13 cellular contexts compared by ENCODE assay signal in genomic region chr1:46757256-46757955, GRCh38. TPM values are rescaled to one million over a fixed set of nuclear protein-coding genes. Genes with fewer than 3 reads are reported as not detected.
DNase-seq lines count a peak whose midpoint lies in the region; ATAC-seq and TF ChIP-seq lines count a peak whose summit lies in the region.
"Had no signal": no experiment of that assay in that cellular context is flagged by ENCODE, and none has a peak within 500 bp of the region (broad histone marks: within the 10 kb centered on the region; RNA-seq: fewer than 3 reads in every experiment).

No MANE protein-coding gene starts in this region.

- H3K27ac Mint-ChIP-seq in stimulated activated naive CD8-positive, alpha-beta T cell treated with anti-CD3 and anti-CD28 coated beads, Interleukin-15, amount 100 ng/mL, for 72 hours: peak overlapping the region in 1 of 2 donors; percentile 12
- H3K27ac Mint-ChIP-seq: activated T-helper 1 cell treated with anti-CD3 and anti-CD28 coated beads, Interleukin-12 subunit alpha, Interleukin-12 subunit beta, Interleukin-2, Interleukin-4 antibody, amounts not matched to agents 30 ng/mL and 10 ng/mL and 1 ng/mL, durations not matched to agents 14 hours and 24 hours and 36 hours had no signal

- TF ChIP-seq POLR2A in stomach (IDR thresholded peaks at IDR 0.05): no peak

- TF ChIP-seq CTCF in LNCaP clone FGC (IDR thresholded peaks at IDR 0.05; ENCODE audit: control insufficient read depth, extremely low read depth, insufficient read depth): peak; percentile 1; the same call in 1 of the 2 replicates
- TF ChIP-seq CTCF in stomach (IDR thresholded peaks at IDR 0.05): no peak

- H3K27ac ChIP-seq in stomach: peak overlapping the region; percentile 44 to 67 (median 58)
- H3K27ac ChIP-seq: right lobe of liver had no signal

- no peaks in the 10 kb centered on the region for H3K9me3 Mint-ChIP-seq in stimulated activated naive CD8-positive, alpha-beta T cell treated with anti-CD3 and anti-CD28 coated beads, Interleukin-15, amount 100 ng/mL, for 72 hours
- H3K9me3 Mint-ChIP-seq: activated T-helper 1 cell treated with anti-CD3 and anti-CD28 coated beads, Interleukin-12 subunit alpha, Interleukin-12 subunit beta, Interleukin-2, Interleukin-4 antibody, amounts not matched to agents 30 ng/mL and 10 ng/mL and 1 ng/mL, durations not matched to agents 14 hours and 24 hours and 36 hours had no signal

- DNase-seq in LNCaP clone FGC (ENCODE audit: low read depth) (peak; percentile 58), NT2/D1 (ENCODE audit: low read depth, low spot score) (peak; percentile 43), iPS DF 19.7 (ENCODE audit: low read depth, low spot score) (peak; percentile 20), stomach (peak; percentile 85), KG1 (lab: John Stamatoyannopoulos, UW) (no peak), cerebellar cortex (ENCODE audit: low spot score) (no peak)
- DNase-seq in stimulated activated naive CD8-positive, alpha-beta T cell treated with anti-CD3 and anti-CD28 coated beads, Interleukin-15, amount 100 ng/mL, for 72 hours: no peak
- DNase-seq: HCEC 1CT; NK-92 treated with Interleukin-12 subunit alpha and Interleukin-12 subunit beta, amount 100 ng/mL, for 24 hours; right lobe of liver; T1000 had no signal

- H3K27me3 ChIP-seq in NT2/D1 (ENCODE audit: insufficient read depth, insufficient read length) (no peaks in the 10 kb centered on the region), stomach (no peaks in the 10 kb centered on the region)
- H3K27me3 ChIP-seq: right lobe of liver had no signal

- no peaks in the 10 kb centered on the region for H3K9me3 ChIP-seq in NT2/D1 (ENCODE audit: insufficient read depth, low read length)
- H3K9me3 ChIP-seq in stomach: no peaks in the 10 kb centered on the region
- H3K9me3 ChIP-seq: right lobe of liver had no signal

- intact Hi-C loops in stomach (cut with DNase I; ENCODE audit: low total_unique reads): no loop called here

- peaks cover 36% of the 10 kb centered on the region for H3K27me3 Mint-ChIP-seq in stimulated activated naive CD8-positive, alpha-beta T cell treated with anti-CD3 and anti-CD28 coated beads, Interleukin-15, amount 100 ng/mL, for 72 hours

- H3K4me3 Mint-ChIP-seq in stimulated activated naive CD8-positive, alpha-beta T cell treated with anti-CD3 and anti-CD28 coated beads, Interleukin-15, amount 100 ng/mL, for 72 hours: no peak overlapping the region
- H3K4me3 Mint-ChIP-seq: activated T-helper 1 cell treated with anti-CD3 and anti-CD28 coated beads, Interleukin-12 subunit alpha, Interleukin-12 subunit beta, Interleukin-2, Interleukin-4 antibody, amounts not matched to agents 30 ng/mL and 10 ng/mL and 1 ng/mL, durations not matched to agents 14 hours and 24 hours and 36 hours had no signal

- H3K4me1 ChIP-seq in NT2/D1 (ENCODE audit: insufficient read depth, insufficient read length): peaks cover 3% of the 10 kb centered on the region
- peaks cover 10 to 40% (median 21%) of the 10 kb centered on the region in 4 donors for H3K4me1 ChIP-seq in stomach
- H3K4me1 ChIP-seq: right lobe of liver had no signal

- 19 to 28% (median 26%) methylated on average over 6 of the region's 6 CpGs for WGBS in stomach, 5 donors

- H3K4me1 Mint-ChIP-seq in stimulated activated naive CD8-positive, alpha-beta T cell treated with anti-CD3 and anti-CD28 coated beads, Interleukin-15, amount 100 ng/mL, for 72 hours: no peaks in the 10 kb centered on the region

- H3K9ac ChIP-seq in NT2/D1 (ENCODE audit: insufficient read length, low read depth): no peak overlapping the region

- no peak for ATAC-seq in GM19351 (IDR thresholded peaks at IDR 0.05; ENCODE audit: unreplicated experiment)
- no peak for ATAC-seq in stimulated activated naive CD8-positive, alpha-beta T cell treated with anti-CD3 and anti-CD28 coated beads, Interleukin-15, amount 100 ng/mL, for 72 hours
- ATAC-seq: right lobe of liver had no signal

- H3K36me3 ChIP-seq in NT2/D1 (ENCODE audit: insufficient read depth, insufficient read length, low read length): no peaks in the 10 kb centered on the region
- no peaks in the 10 kb centered on the region for H3K36me3 ChIP-seq in stomach
- H3K36me3 ChIP-seq: right lobe of liver had no signal

- H3K4me3 ChIP-seq in LNCaP clone FGC (ENCODE audit: low read depth, low read length) (peak overlapping the region; percentile 8; the same call in 1 of the 2 replicates), NT2/D1 (ENCODE audit: insufficient read length, low read depth) (no peak overlapping the region), stomach (no peak overlapping the region)
- H3K4me3 ChIP-seq: right lobe of liver had no signal

- TF ChIP-seq EP300 in stomach (IDR thresholded peaks at IDR 0.05): no peak

RNA-seq across cellular contexts. Expression of gene EFCAB14, which starts 38.5 kb away (rescaled TPM):
- 100 to 1,000 TPM in 3 of 5 donors, 10 to 100 TPM in 2; 45.5 to 164 (median 138) TPM for total RNA-seq in stomach
- polyA plus RNA-seq in stomach: 10 to 100 TPM; 19.6 to 59.6 (median 37.2) TPM

RNA-seq across cellular contexts. Expression of gene CYP4B1, which starts 41.4 kb away (rescaled TPM):
- 100 to 1,000 TPM in 1 of 5 donors, 10 to 100 TPM in 1, 1 to 10 TPM in 3; 5.1 to 110 (median 7.5) TPM for total RNA-seq in stomach
- 10 to 100 TPM in 1 of 3 donors, 1 to 10 TPM in 1, under 1 TPM in 1; 0.75 to 26.6 (median 1.5) TPM for polyA plus RNA-seq in stomach
- total RNA-seq: activated T-helper 1 cell treated with anti-CD3 and anti-CD28 coated beads, Interleukin-12 subunit alpha, Interleukin-12 subunit beta, Interleukin-2, Interleukin-4 antibody, amounts not matched to agents 30 ng/mL and 10 ng/mL and 1 ng/mL, durations not matched to agents 14 hours and 24 hours and 36 hours had no signal

Comparison
In these comparisons a context has a peak if more than half of its experiments do, and no peak if none do; other contexts are left out.
1. DNase-seq: peak in LNCaP clone FGC (single experiment), NT2/D1 (single experiment), iPS DF 19.7 (single experiment) and stomach (single experiment); none in KG1 (single experiment), cerebellar cortex (single experiment) and stimulated activated naive CD8-positive, alpha-beta T cell treated with anti-CD3 and anti-CD28 coated beads, Interleukin-15, amount 100 ng/mL, for 72 hours (0 of 2).